Comparison of ENCODE assay signal across 25 cellular contexts in genomic region chr14:66315548-66315947, GRCh38.
DNase-seq lines count a peak whose midpoint lies in the region; ATAC-seq, FAIRE-seq and TF ChIP-seq lines count a peak whose summit lies in the region.
"Had no signal": no experiment of that assay in that cellular context is flagged by ENCODE, and none has a peak within 500 bp of the region (broad histone marks: within the 10 kb centered on the region; RNA-seq: fewer than 3 reads in every experiment).

No MANE protein-coding gene starts in this region.

- no peaks in the 10 kb centered on the region for H3K79me2 ChIP-seq in HepG2 (ENCODE audit: insufficient read depth, low read length)

- no peaks in the 10 kb centered on the region for H3K4me1 Mint-ChIP-seq in endodermal cell
- H3K4me1 Mint-ChIP-seq: activated CD8-positive, alpha-beta memory T cell treated with anti-CD3 and anti-CD28 coated beads, Interleukin-2, amount 10 ng/mL, durations not matched to agents 7 days and 5 days; naive thymus-derived CD8-positive, alpha-beta T cell; stimulated activated naive CD8-positive, alpha-beta T cell treated with anti-CD3 and anti-CD28 coated beads, Interleukin-15, amount 100 ng/mL, for 72 hours had no signal

- no peak overlapping the region for H3K4me2 ChIP-seq in HepG2 (ENCODE audit: low read depth, low read length)
- H3K4me2 ChIP-seq: A549 had no signal

- no peak for FAIRE-seq in HepG2 (lab: Jason Lieb, UNC)
- FAIRE-seq: A549, endothelial cell of umbilical vein, G401.6 had no signal

- no peaks in the 10 kb centered on the region for H4K20me1 ChIP-seq in HepG2 (ENCODE audit: insufficient read depth, low read length)

- no peak for DNase-seq in HepG2 (ENCODE audit: low spot score)
- no peak for DNase-seq in right lobe of liver
- peak; percentile 75 for DNase-seq in NCI-H187 treated with DMSO at 0.1 percent for 48 hours (lab: John Stamatoyannopoulos, UW)
- DNase-seq in endodermal cell = peak; percentile 64
- DNase-seq in HT-29 (ENCODE audit: low spot score) = no peak
- no peak for DNase-seq in esophagus squamous epithelium (lab: John Stamatoyannopoulos, UW)
- DNase-seq in posterior cingulate gyrus = no peak
- DNase-seq: activated CD4-positive, alpha-beta T cell treated with anti-CD3 and anti-CD28 coated beads, Interleukin-2, amount 50 U/mL, for 1 hour; activated CD8-positive, alpha-beta memory T cell treated with anti-CD3 and anti-CD28 coated beads, Interleukin-2, amount 10 ng/mL, durations not matched to agents 7 days and 5 days; activated naive CD4-positive, alpha-beta T cell; activated T-cell treated with anti-CD3 and anti-CD28 coated beads, Interleukin-2, amount 50 U/mL, for 48 hours; AML-193; CD8-positive, alpha-beta T cell; cerebellar nuclear complex; naive thymus-derived CD8-positive, alpha-beta T cell; NCI-H1092; NCI-H2029; stimulated activated naive CD8-positive, alpha-beta T cell treated with anti-CD3 and anti-CD28 coated beads, Interleukin-15, amount 100 ng/mL, for 72 hours had no signal

- CTCF ChIA-PET in HepG2 (lab: Yijun Ruan, JAX; ENCODE audit: low intra/inter-chr PET ratio, low total read pairs) = no interaction called here

- intact Hi-C loops in HepG2 (cut with micrococcal nuclease; ENCODE audit: unreplicated experiment) (no loop called here), right lobe of liver (cut with DNase I) (no loop called here), esophagus squamous epithelium (cut with DNase I) (no loop called here), posterior cingulate gyrus (cut with DNase I) (no loop called here)

- no peak for TF ChIP-seq RAD21 in HepG2 (CRISPR knock-in tag; IDR thresholded peaks at IDR 0.05)

- H2AFZ ChIP-seq in HepG2 (ENCODE audit: low read length) = no peak overlapping the region

- H3K27me3 ChIP-seq in HepG2 (ENCODE audit: control insufficient read depth in 1 of 2, insufficient read depth in 2 of 2, low read length in 2 of 2) = no peaks in the 10 kb centered on the region
- H3K27me3 ChIP-seq in right lobe of liver = no peaks in the 10 kb centered on the region
- no peaks in the 10 kb centered on the region for H3K27me3 ChIP-seq in endodermal cell (ENCODE audit: control insufficient read depth, insufficient read depth, low read length, poor library complexity, severe bottlenecking)
- H3K27me3 ChIP-seq in esophagus squamous epithelium = no peaks in the 10 kb centered on the region

- no peak overlapping the region for H3K4me3 Mint-ChIP-seq in endodermal cell
- H3K4me3 Mint-ChIP-seq: activated CD8-positive, alpha-beta memory T cell treated with anti-CD3 and anti-CD28 coated beads, Interleukin-2, amount 10 ng/mL, durations not matched to agents 7 days and 5 days; CD8-positive, alpha-beta T cell; naive thymus-derived CD8-positive, alpha-beta T cell; stimulated activated naive CD8-positive, alpha-beta T cell treated with anti-CD3 and anti-CD28 coated beads, Interleukin-15, amount 100 ng/mL, for 72 hours; T-helper 2 cell treated with Interferon-gamma antibody and Interleukin-4, amounts not matched to agents 5 μg/mL and 100 μg/mL, for 36 hours had no signal

- POLR2A ChIA-PET in HepG2 (lab: Yijun Ruan, JAX) = no interaction called here

- peaks cover 3% of the 10 kb centered on the region for H3K27me3 Mint-ChIP-seq in endodermal cell (ENCODE audit: insufficient read depth)
- H3K27me3 Mint-ChIP-seq: activated CD8-positive, alpha-beta memory T cell treated with anti-CD3 and anti-CD28 coated beads, Interleukin-2, amount 10 ng/mL, durations not matched to agents 7 days and 5 days; stimulated activated naive CD8-positive, alpha-beta T cell treated with anti-CD3 and anti-CD28 coated beads, Interleukin-15, amount 100 ng/mL, for 72 hours had no signal

- TF ChIP-seq POLR2A in HepG2 (IDR thresholded peaks at IDR 0.05; ENCODE audit: insufficient read depth in 1 of 2, low read depth in 2 of 2, low read length in 2 of 2) = no peak
- TF ChIP-seq POLR2A in right lobe of liver (IDR thresholded peaks at IDR 0.05) = no peak
- TF ChIP-seq POLR2A in esophagus squamous epithelium (IDR thresholded peaks at IDR 0.05) = no peak

- H3K4me1 ChIP-seq in HepG2 (ENCODE audit: insufficient read depth, low read length) = no peaks in the 10 kb centered on the region
- no peaks in the 10 kb centered on the region for H3K4me1 ChIP-seq in right lobe of liver
- H3K4me1 ChIP-seq in endodermal cell (ENCODE audit: control insufficient read depth, insufficient read depth, low read length) = no peaks in the 10 kb centered on the region
- no peaks in the 10 kb centered on the region for H3K4me1 ChIP-seq in esophagus squamous epithelium
- H3K4me1 ChIP-seq: A549 had no signal

- H3K9me3 Mint-ChIP-seq in endodermal cell = peaks cover 8% of the 10 kb centered on the region

- H3K27ac ChIP-seq in HepG2 (ENCODE audit: extremely low read length, insufficient read depth, low read length) (no peak overlapping the region), right lobe of liver (no peak overlapping the region), endodermal cell (ENCODE audit: low read depth, low read length) (no peak overlapping the region), esophagus squamous epithelium (no peak overlapping the region)
- H3K27ac ChIP-seq: A549, skin epidermis had no signal

- BruUV-seq in HepG2 (replicated peaks; lab: Mats Ljungman, UMichigan) = no TSS peak

- TF ChIP-seq CTCF in HepG2 (CRISPR knock-in tag; IDR thresholded peaks at IDR 0.05) (no peak), right lobe of liver (IDR thresholded peaks at IDR 0.05) (no peak), endodermal cell (conservative IDR thresholded peaks at IDR 0.05) (peak; percentile 69), esophagus squamous epithelium (IDR thresholded peaks at IDR 0.05) (no peak)

- no peak overlapping the region for H3K9ac ChIP-seq in HepG2 (ENCODE audit: insufficient read depth, low read depth, low read length)
- no peak overlapping the region for H3K9ac ChIP-seq in endodermal cell (ENCODE audit: extremely low read depth, low read length, poor library complexity, severe bottlenecking)

- H3K27ac Mint-ChIP-seq in endodermal cell = no peak overlapping the region
- H3K27ac Mint-ChIP-seq: activated CD8-positive, alpha-beta memory T cell treated with anti-CD3 and anti-CD28 coated beads, Interleukin-2, amount 10 ng/mL, durations not matched to agents 7 days and 5 days; CD8-positive, alpha-beta T cell; naive thymus-derived CD8-positive, alpha-beta T cell; stimulated activated naive CD8-positive, alpha-beta T cell treated with anti-CD3 and anti-CD28 coated beads, Interleukin-15, amount 100 ng/mL, for 72 hours; T-helper 2 cell treated with Interferon-gamma antibody and Interleukin-4, amounts not matched to agents 5 μg/mL and 100 μg/mL, for 36 hours had no signal

- in situ Hi-C loops in HepG2 (cut with HindIII; ENCODE audit: extremely low pct_ligation_motif_present, low pct_unique_long_range_greater_than_20kb) = no loop called here

- peak; percentile 80 for ATAC-seq in HepG2
- no peak for ATAC-seq in right lobe of liver
- no peak for ATAC-seq in HG02973 (IDR thresholded peaks at IDR 0.05; ENCODE audit: unreplicated experiment)
- ATAC-seq: activated CD8-positive, alpha-beta memory T cell treated with anti-CD3 and anti-CD28 coated beads, Interleukin-2, amount 10 ng/mL, durations not matched to agents 7 days and 5 days; CD8-positive, alpha-beta T cell; naive thymus-derived CD8-positive, alpha-beta T cell; Right ventricle myocardium inferior; stimulated activated naive CD8-positive, alpha-beta T cell treated with anti-CD3 and anti-CD28 coated beads, Interleukin-15, amount 100 ng/mL, for 72 hours had no signal

- H3K36me3 ChIP-seq in HepG2 (replicated peaks in 1 of 2; ENCODE audit: control insufficient read depth in 1 of 2, insufficient read depth in 2 of 2, low read length in 2 of 2) = no peaks in the 10 kb centered on the region
- H3K36me3 ChIP-seq in right lobe of liver = no peaks in the 10 kb centered on the region
- H3K36me3 ChIP-seq in endodermal cell (ENCODE audit: control insufficient read depth, insufficient read depth, low read length) = no peaks in the 10 kb centered on the region
- no peaks in the 10 kb centered on the region for H3K36me3 ChIP-seq in esophagus squamous epithelium

- H3K4me3 ChIP-seq in HepG2 (replicated peaks in 1 of 3; ENCODE audit: insufficient read depth in 1 of 3, low read depth in 2 of 3, low read length in 3 of 3) = no peak overlapping the region
- H3K4me3 ChIP-seq in right lobe of liver = no peak overlapping the region
- H3K4me3 ChIP-seq in endodermal cell (ENCODE audit: low read length) = no peak overlapping the region
- no peak overlapping the region for H3K4me3 ChIP-seq in esophagus squamous epithelium
- H3K4me3 ChIP-seq: A549, skin epidermis had no signal

- peaks cover 10% of the 10 kb centered on the region for H3K9me3 ChIP-seq in HepG2 (ENCODE audit: low read length)
- H3K9me3 ChIP-seq in right lobe of liver = no peaks in the 10 kb centered on the region
- H3K9me3 ChIP-seq in endodermal cell (ENCODE audit: control insufficient read depth, low read length) = peaks cover 15% of the 10 kb centered on the region
- H3K9me3 ChIP-seq in esophagus squamous epithelium = peaks cover 0 to 14% (median 0%) of the 10 kb centered on the region in 3 donors
- H3K9me3 ChIP-seq: A549 had no signal

- no CpG with 5 or more reads among the region's 1 CpG for WGBS in HepG2 (ENCODE audit: low lambda C conversion rate)
- no CpG with 5 or more reads among the region's 1 CpG for WGBS in right lobe of liver (ENCODE audit: insufficient coverage, low coverage, low lambda C conversion rate, missing lambda C conversion rate)
- WGBS in endodermal cell (ENCODE audit: insufficient coverage in 1 of 2, insufficient read length in 1 of 2), 2 experiments = 90% methylated on average over 1 of the region's 1 CpG; no CpG with 5 or more reads in 1 of the 2 experiments
- WGBS in esophagus squamous epithelium, 2 donors = 13% methylated on average over 1 of the region's 1 CpG; no CpG with 5 or more reads in 1 of the 2 donors

- H3K36me3 Mint-ChIP-seq in endodermal cell (ENCODE audit: low read depth) = no peaks in the 10 kb centered on the region
- H3K36me3 Mint-ChIP-seq: activated CD8-positive, alpha-beta memory T cell treated with anti-CD3 and anti-CD28 coated beads, Interleukin-2, amount 10 ng/mL, durations not matched to agents 7 days and 5 days had no signal

- no peak for TF ChIP-seq EP300 in HepG2 (IDR thresholded peaks at IDR 0.05; ENCODE audit: low read depth in 2 of 2, low read length in 2 of 2)
- no peak for TF ChIP-seq EP300 in HepG2 (CRISPR knock-in tag; IDR thresholded peaks at IDR 0.05; ENCODE audit: borderline replicate concordance)

TF ChIP-seq in HepG2, 621 proteins besides CTCF, POLR2A, EP300 and RAD21 (continues in another document):
- TF ChIP-seq MAF1 (CRISPR knock-in tag; IDR thresholded peaks at IDR 0.05; ENCODE audit: borderline replicate concordance) = no peak
- TF ChIP-seq NR0B2 (CRISPR knock-in tag; IDR thresholded peaks at IDR 0.05) = no peak

Comparison
In these comparisons a context has a peak if more than half of its experiments do, and no peak if none do; other contexts are left out.
1. DNase-seq: peak in NCI-H187 treated with DMSO at 0.1 percent for 48 hours (single experiment) and endodermal cell (single experiment); none in HepG2 (single experiment), right lobe of liver (0 of 3), HT-29 (single experiment), esophagus squamous epithelium (single experiment) and posterior cingulate gyrus (0 of 10).